In genomic region chr6:30067460-30068139, GRCh38 we compare ENCODE assay signal across 8 cellular contexts. TPM values are rescaled to one million over a fixed set of nuclear protein-coding genes. Genes with fewer than 3 reads are reported as not detected.
DNase-seq lines count a peak whose midpoint lies in the region; ATAC-seq and TF ChIP-seq lines count a peak whose summit lies in the region.

No MANE protein-coding gene starts in this region.

- H3K4me2 ChIP-seq in parathyroid adenoma (ENCODE audit: low read length): peak overlapping the region; percentile 90

- DNase-seq in Panc1 (ENCODE audit: low read depth, low spot score) (no peak), esophagus squamous epithelium (lab: John Stamatoyannopoulos, UW) (no peak), posterior cingulate gyrus (no peak), AML-193 (lab: John Stamatoyannopoulos, UW) (no peak), cortex of kidney (lab: John Stamatoyannopoulos, UW) (no peak)

- TF ChIP-seq CTCF in Panc1 (IDR thresholded peaks at IDR 0.05): no peak
- TF ChIP-seq CTCF in esophagus squamous epithelium (IDR thresholded peaks at IDR 0.05): no peak
- no peak for TF ChIP-seq CTCF in parathyroid adenoma (IDR thresholded peaks at IDR 0.05)

- peak overlapping the region; percentile 90 for H2AFZ ChIP-seq in parathyroid adenoma

- H3K4me3 ChIP-seq in Panc1 (ENCODE audit: low read depth in 2 of 2, low read length in 2 of 2) (peak overlapping the region; percentile 87 to 97), esophagus squamous epithelium (peak overlapping the region; percentile 54 to 88 (median 77)), parathyroid adenoma (ENCODE audit: low read depth, low read length) (peak overlapping the region; percentile 78)

- H3K79me2 ChIP-seq in parathyroid adenoma: no peaks in the 10 kb centered on the region

- H3K27me3 ChIP-seq in Panc1 (ENCODE audit: control insufficient read depth, insufficient read depth, low read length) (no peaks in the 10 kb centered on the region), esophagus squamous epithelium (peaks cover 0 to 23% (median 0%) of the 10 kb centered on the region in 4 donors), parathyroid adenoma (ENCODE audit: control insufficient read depth, insufficient read depth, low read length) (no peaks in the 10 kb centered on the region)

- no peak for TF ChIP-seq POLR2A in esophagus squamous epithelium (IDR thresholded peaks at IDR 0.05)

- BruUV-seq in Panc1 (replicated peaks; lab: Mats Ljungman, UMichigan): TSS peak; percentile 85

- H3K27ac ChIP-seq in Panc1 (ENCODE audit: low read length) (peak overlapping the region; percentile 94), esophagus squamous epithelium (peak overlapping the region; percentile 88 to 97 (median 94)), parathyroid adenoma (peak overlapping the region; percentile 86)

- H3K4me1 ChIP-seq in ES-I3 (ENCODE audit: insufficient read depth, low read length) (no peaks in the 10 kb centered on the region; the same call in 1 of the 2 replicates), Panc1 (ENCODE audit: control insufficient read depth, insufficient read depth, low read length) (peaks cover 16% of the 10 kb centered on the region), esophagus squamous epithelium (peaks cover 14 to 58% (median 17%) of the 10 kb centered on the region in 3 donors), parathyroid adenoma (peaks cover 5% of the 10 kb centered on the region)

- ATAC-seq in Panc1 (no peak), GM18868 (IDR thresholded peaks at IDR 0.05; ENCODE audit: unreplicated experiment) (no peak)

- in situ Hi-C loops in Panc1 (cut with HindIII; ENCODE audit: low pct_unique_long_range_greater_than_20kb, low sequenced_read_pairs): no loop called here

- intact Hi-C loops in Panc1 (cut with micrococcal nuclease; ENCODE audit: unreplicated experiment): no loop called here
- intact Hi-C loops in esophagus squamous epithelium (cut with DNase I): no loop called here
- intact Hi-C loops in posterior cingulate gyrus (cut with DNase I): loop anchor here (2.0 to 10.0 kb wide), 2 partner anchors 35 to 147 kb away; partner anchors contain the start of gene TRIM26

- CTCF ChIA-PET in Panc1 (lab: Charles Lee): no interaction called here

- no peaks in the 10 kb centered on the region; the same call in 1 of the 2 replicates for H3K36me3 ChIP-seq in ES-I3 (ENCODE audit: insufficient read depth, low read length)
- peaks cover 6% of the 10 kb centered on the region; the same call in 1 of the 2 replicates for H3K36me3 ChIP-seq in Panc1 (ENCODE audit: control insufficient read depth, insufficient read depth, low read length)
- peaks cover 0 to 59% (median 3%) of the 10 kb centered on the region in 3 donors for H3K36me3 ChIP-seq in esophagus squamous epithelium
- no peaks in the 10 kb centered on the region for H3K36me3 ChIP-seq in parathyroid adenoma (ENCODE audit: control insufficient read depth, insufficient read depth, low read length)

- H3K9ac ChIP-seq in ES-I3 (ENCODE audit: low read depth, low read length) (peak overlapping the region; percentile 67; the same call in 1 of the 2 replicates), parathyroid adenoma (peak overlapping the region; percentile 17)

- 5 to 8% methylated on average over 7 to 8 of the region's 8 CpGs for WGBS in esophagus squamous epithelium, 2 donors

- H3K9me3 ChIP-seq in ES-I3 (ENCODE audit: control insufficient read depth, insufficient read depth, low read length): no peaks in the 10 kb centered on the region
- no peaks in the 10 kb centered on the region for H3K9me3 ChIP-seq in Panc1 (ENCODE audit: control insufficient read depth, insufficient read depth, low read depth, low read length)
- no peaks in the 10 kb centered on the region for H3K9me3 ChIP-seq in esophagus squamous epithelium
- H3K9me3 ChIP-seq in parathyroid adenoma (ENCODE audit: control insufficient read depth, low read length): no peaks in the 10 kb centered on the region

- POLR2A ChIA-PET in Panc1 (lab: Charles Lee): no interaction called here

RNA-seq across cellular contexts. Expression of gene PPP1R11, which starts 0.6 kb away (rescaled TPM):
- total RNA-seq in Panc1 (2021; ENCODE audit: unreplicated experiment) (59.2 TPM), esophagus squamous epithelium (10 to 100 TPM; 36.5 to 40.9 (median 37.3) TPM)
- 53.0 TPM for polyA plus RNA-seq in Panc1 (2012; ENCODE audit: insufficient read length)

RNA-seq across cellular contexts. Expression of gene POLR1H, which starts 6.5 kb away (rescaled TPM):
- total RNA-seq in Panc1 (2021; ENCODE audit: unreplicated experiment) (24.9 TPM), esophagus squamous epithelium (10 to 100 TPM; 13.2 to 35.8 (median 19.8) TPM)
- polyA plus RNA-seq in Panc1 (2012; ENCODE audit: insufficient read length): 29.1 TPM

RNA-seq across cellular contexts. Expression of gene RNF39, which starts 8.0 kb away (rescaled TPM):
- not detected for total RNA-seq in Panc1 (2021; ENCODE audit: unreplicated experiment)
- 0.70 TPM for polyA plus RNA-seq in Panc1 (2012; ENCODE audit: insufficient read length)
- 10 to 100 TPM in 1 of 4 donors, 1 to 10 TPM in 3; 3.1 to 11.4 (median 9.2) TPM for total RNA-seq in esophagus squamous epithelium

RNA-seq across cellular contexts. Expression of gene TRIM31, which starts 45.3 kb away (rescaled TPM):
- total RNA-seq in Panc1 (2021; ENCODE audit: unreplicated experiment) (not detected), esophagus squamous epithelium (under 1 TPM in 1 of 4 donors, not detected in 3; 0.23 TPM)
- polyA plus RNA-seq in Panc1 (2012; ENCODE audit: insufficient read length): not detected
